Comparison of ENCODE assay signal across 8 cellular contexts in the genomic region with DNA sequence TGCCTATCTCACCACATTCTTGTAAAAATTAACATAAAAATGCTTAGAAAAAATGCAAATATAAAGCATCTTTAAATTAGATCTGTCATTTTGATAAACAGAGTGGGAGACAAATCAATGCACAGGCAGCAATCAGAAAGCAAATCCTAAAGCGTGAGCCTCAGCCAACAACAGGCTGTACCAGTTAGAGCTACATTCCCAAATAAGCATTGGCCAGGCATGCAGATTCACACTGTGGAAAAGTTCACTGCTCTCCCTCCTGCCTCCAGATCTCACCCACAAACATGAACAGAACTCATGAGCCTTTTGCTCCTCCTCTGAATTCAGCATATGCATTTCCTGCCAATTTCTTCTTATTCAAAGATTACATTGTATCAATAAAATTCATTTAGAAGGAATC.
"Had no signal": no experiment of that assay in that cellular context is flagged by ENCODE, and none has a peak within 500 bp of the region (broad histone marks: within the 10 kb centered on the region; RNA-seq: fewer than 3 reads in every experiment).

No MANE protein-coding gene starts in this region.

- DNase-seq: GOT3, H9, HCEC 1CT, IMR-90, KG1 had no signal

- H3K4me3 Mint-ChIP-seq: H9 had no signal

- H3K4me3 ChIP-seq: K562 had no signal

- FAIRE-seq: H54, HTR-8/SVneo, K562 had no signal

- ATAC-seq: K562 had no signal
